8 cellular contexts compared by ENCODE assay signal in the genomic region with DNA sequence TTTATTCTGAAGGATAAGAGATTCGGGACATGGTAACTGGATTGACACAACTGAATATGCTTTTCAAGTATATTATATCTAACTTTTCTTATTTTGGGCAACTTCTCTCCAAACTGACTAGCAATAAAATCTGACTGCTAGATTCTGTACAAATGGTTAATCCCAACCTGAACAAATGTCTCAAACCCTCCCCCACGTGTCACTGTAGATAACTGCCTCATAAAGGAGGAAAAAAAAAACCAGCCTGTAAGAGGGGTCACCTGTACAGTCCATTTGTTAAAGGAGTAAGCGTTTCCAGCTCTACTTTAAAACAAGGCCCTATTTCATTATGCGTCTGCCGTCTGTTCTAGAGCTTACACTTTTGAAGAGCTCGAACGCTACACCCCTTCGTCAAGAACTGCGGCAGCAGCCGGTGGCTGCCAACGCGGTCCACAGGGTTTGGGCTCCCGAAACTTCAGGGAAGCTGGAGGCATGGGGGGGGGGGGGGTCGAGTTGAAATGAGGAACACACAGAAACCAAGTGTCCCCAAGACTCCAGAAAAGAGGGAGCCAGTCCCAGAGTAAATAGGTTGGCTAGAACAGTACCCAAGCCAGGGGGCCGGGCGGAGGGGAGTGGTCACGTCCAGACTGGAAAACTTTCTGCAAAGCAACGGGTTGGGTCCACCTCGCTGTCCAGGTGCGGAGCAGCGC. TPM values are rescaled to one million over a fixed set of nuclear protein-coding genes. Genes with fewer than 3 reads are reported as not detected.
A peak's percentile ranks its signal among the peaks of the same experiment; 100 is the strongest.
DNase-seq lines count a peak whose midpoint lies in the region; ATAC-seq and TF ChIP-seq lines count a peak whose summit lies in the region.

No MANE protein-coding gene starts in this region.

- peak; percentile 53 for ATAC-seq in HG02840 (IDR thresholded peaks at IDR 0.05; ENCODE audit: low FRiP score, unreplicated experiment)
- peak; percentile 78 for ATAC-seq in body of pancreas

- H3K9me3 Mint-ChIP-seq in activated T-cell treated with anti-CD3 and anti-CD28 coated beads, Interleukin-2, amount 50 U/mL, for 24 hours = no peaks in the 10 kb centered on the region

- peak overlapping the region; percentile 93 for H3K4me3 Mint-ChIP-seq in activated T-cell treated with anti-CD3 and anti-CD28 coated beads, Interleukin-2, amount 50 U/mL, for 24 hours

- H3K4me1 Mint-ChIP-seq in activated T-cell treated with anti-CD3 and anti-CD28 coated beads, Interleukin-2, amount 50 U/mL, for 24 hours (ENCODE audit: low read depth) = peaks cover 67% of the 10 kb centered on the region

- peaks cover 48% of the 10 kb centered on the region for H3K4me1 ChIP-seq in body of pancreas

- peaks cover 40% of the 10 kb centered on the region for H3K36me3 Mint-ChIP-seq in activated T-cell treated with anti-CD3 and anti-CD28 coated beads, Interleukin-2, amount 50 U/mL, for 24 hours (ENCODE audit: low read depth)

- no peak for TF ChIP-seq POLR2A in body of pancreas (IDR thresholded peaks at IDR 0.05)

- TF ChIP-seq CTCF in body of pancreas (IDR thresholded peaks at IDR 0.05) = no peak

- H3K27me3 Mint-ChIP-seq in activated T-cell treated with anti-CD3 and anti-CD28 coated beads, Interleukin-2, amount 50 U/mL, for 24 hours = no peaks in the 10 kb centered on the region

- peak overlapping the region; percentile 92 to 96 (median 96) for H3K27ac ChIP-seq in body of pancreas

- intact Hi-C loops in body of pancreas (cut with DNase I) = no loop called here

- H3K36me3 ChIP-seq in body of pancreas (replicated peaks in 1 of 2; ENCODE audit: insufficient read depth in 1 of 2, low read depth in 2 of 2) = no peaks in the 10 kb centered on the region

- no peak for DNase-seq in activated T-cell treated with anti-CD3 and anti-CD28 coated beads, Interleukin-2, amount 50 U/mL, for 24 hours
- no peak for DNase-seq in activated T-cell treated with anti-CD3 and anti-CD28 coated beads, Interleukin-2, amount 50 U/mL, for 48 hours
- peak; percentile 41 for DNase-seq in NCI-H146 treated with DMSO at 0.1 percent for 48 hours (lab: John Stamatoyannopoulos, UW; ENCODE audit: unreplicated experiment)
- peak in 3 of 4 donors; percentile 71 to 77 (median 71) for DNase-seq in body of pancreas
- DNase-seq in inferior parietal cortex (ENCODE audit: extremely low spot score) = peak; percentile 11
- DNase-seq in stimulated activated naive CD4-positive, alpha-beta T cell treated with Interleukin-2 at 50 U/mL for 16 hours (lab: John Stamatoyannopoulos, UW) = peak; percentile 66
- no peak for DNase-seq in mesenteric fat pad (ENCODE audit: low spot score)

- H3K9me3 ChIP-seq in body of pancreas = no peaks in the 10 kb centered on the region

- H3K27ac Mint-ChIP-seq in activated T-cell treated with anti-CD3 and anti-CD28 coated beads, Interleukin-2, amount 50 U/mL, for 24 hours = peak overlapping the region; percentile 98

- 1% methylated on average over 13 to 21 of the region's 21 CpGs for WGBS in body of pancreas, 2 donors

- peak overlapping the region; percentile 80 to 91 for H3K4me3 ChIP-seq in body of pancreas

- no peaks in the 10 kb centered on the region for H3K27me3 ChIP-seq in body of pancreas

RNA-seq across cellular contexts. Expression of gene COG5, which starts 0.5 kb away (rescaled TPM):
- 100 to 1,000 TPM in 1 of 2 donors, 10 to 100 TPM in 1; 50.1 to 102 TPM for total RNA-seq in body of pancreas
- 51.6 TPM for total RNA-seq in mesenteric fat pad

RNA-seq across cellular contexts. Expression of gene DUS4L, which starts 0.6 kb away (rescaled TPM):
- total RNA-seq in body of pancreas = 1 to 10 TPM; 6.9 to 7.5 TPM
- total RNA-seq in mesenteric fat pad = 4.3 TPM

RNA-seq across cellular contexts. Expression of gene BCAP29, which starts 16.8 kb away (rescaled TPM):
- total RNA-seq in body of pancreas (10 to 100 TPM; 20.8 to 37.9 TPM), mesenteric fat pad (80.6 TPM)

Comparison
In these comparisons a context has a peak if more than half of its experiments do, and no peak if none do; other contexts are left out.
1. DNase-seq: peak in NCI-H146 treated with DMSO at 0.1 percent for 48 hours (single experiment), body of pancreas (3 of 4), inferior parietal cortex (single experiment) and stimulated activated naive CD4-positive, alpha-beta T cell treated with Interleukin-2 at 50 U/mL for 16 hours (single experiment); none in activated T-cell treated with anti-CD3 and anti-CD28 coated beads, Interleukin-2, amount 50 U/mL, for 24 hours (single experiment), activated T-cell treated with anti-CD3 and anti-CD28 coated beads, Interleukin-2, amount 50 U/mL, for 48 hours (0 of 2) and mesenteric fat pad (single experiment).